17 cellular contexts compared by ENCODE assay signal in genomic region chr20:12345978-12346377, GRCh38.
DNase-seq lines count a peak whose midpoint lies in the region; ATAC-seq, FAIRE-seq and TF ChIP-seq lines count a peak whose summit lies in the region.
"Had no signal": no experiment of that assay in that cellular context is flagged by ENCODE, and none has a peak within 500 bp of the region (broad histone marks: within the 10 kb centered on the region; RNA-seq: fewer than 3 reads in every experiment).

No MANE protein-coding gene starts in this region.

- ATAC-seq in A549 (no peak), PC-3 (no peak), HG02885 (IDR thresholded peaks at IDR 0.05; ENCODE audit: poor library complexity, unreplicated experiment) (no peak)
- ATAC-seq: CD8-positive, alpha-beta T cell; HCT116 had no signal

- H3K4me1 ChIP-seq in A549, result no peaks in the 10 kb centered on the region
- peaks cover 6% of the 10 kb centered on the region; the same call in 1 of the 2 replicates for H3K4me1 ChIP-seq in PC-3 (ENCODE audit: insufficient read depth, low read length)
- H3K4me1 ChIP-seq in H1 (replicated peaks in 1 of 4; ENCODE audit: control insufficient read depth in 3 of 4, insufficient read depth in 4 of 4, low read length in 3 of 4), result peaks cover 0 to 4% (median 0%) of the 10 kb centered on the region in 4 experiments; a peak in 1 of 7 replicates
- H3K4me1 ChIP-seq: Caco-2 had no signal

- H3K9ac ChIP-seq in PC-3 (ENCODE audit: low read length) (0 out of 2 replicates have a peak overlapping the region, but pooled peaks have one; percentile 13), H1 (replicated peaks in 1 of 4; ENCODE audit: extremely low read depth in 1 of 4, low read depth in 3 of 4, low read length in 3 of 4) (no peak overlapping the region)
- H3K9ac ChIP-seq: BLaER1 had no signal

- H3K9me2 ChIP-seq in PC-3 (replicated peaks; ENCODE audit: low read length), result no peaks in the 10 kb centered on the region

- H3K56ac ChIP-seq in H1 (replicated peaks; ENCODE audit: insufficient read length, low read depth, low read length), result no peak overlapping the region

- no peak overlapping the region for H2BK20ac ChIP-seq in H1 (ENCODE audit: low read length)

- H3K4me2 ChIP-seq in A549, result no peak overlapping the region
- no peak overlapping the region for H3K4me2 ChIP-seq in PC-3 (ENCODE audit: low read length)
- H3K4me2 ChIP-seq in H1 (ENCODE audit: insufficient read depth in 1 of 2, low read depth in 2 of 2, low read length in 2 of 2), result no peak overlapping the region
- H3K4me2 ChIP-seq: BLaER1 had no signal

- intact Hi-C loops in PC-3 (cut with micrococcal nuclease), result no loop called here

- H3K23me2 ChIP-seq in H1 (ENCODE audit: low read depth, low read length), result no peaks in the 10 kb centered on the region; the same call in 1 of the 2 replicates

- CTCF ChIA-PET in A549 (lab: Yijun Ruan, JAX) (no interaction called here), PC-3 (lab: Charles Lee) (no interaction called here), H1 (lab: Charles Lee; ENCODE audit: partially characterized antibody) (no interaction called here)

- 2% methylated on average over 2 of the region's 2 CpGs for WGBS in A549 (ENCODE audit: missing lambda C conversion rate)
- 89% methylated on average over 2 of the region's 2 CpGs; no CpG with 5 or more reads in 1 of the 2 experiments for WGBS in H1 (ENCODE audit: extremely low coverage in 1 of 2, insufficient coverage in 1 of 2, insufficient read length in 1 of 2, insufficient replicate concordance in 2 of 2, low coverage in 1 of 2, low lambda C conversion rate in 2 of 2, missing lambda C conversion rate in 1 of 2), 2 experiments

- H3K79me2 ChIP-seq in PC-3 (ENCODE audit: low read length) (0 out of 2 replicates have a peak, but pooled peaks cover 4% of the 10 kb centered on the region), H1 (ENCODE audit: control insufficient read depth in 1 of 2, insufficient read depth in 2 of 2, low read length in 2 of 2) (no peaks in the 10 kb centered on the region)

- H4K91ac ChIP-seq in H1 (replicated peaks; ENCODE audit: insufficient read length, low read length), result no peak overlapping the region

- TF ChIP-seq CTCF in A549 (IDR thresholded peaks at IDR 0.05) (no peak), PC-3 (conservative IDR thresholded peaks at IDR 0.05; ENCODE audit: low read depth, low read length) (no peak), H1 (IDR thresholded peaks at IDR 0.05; ENCODE audit: control extremely low read depth in 1 of 3, insufficient read depth in 1 of 3, low read depth in 1 of 3, low read length in 3 of 3) (no peak)

- no peaks in the 10 kb centered on the region for H3K9me3 ChIP-seq in A549
- H3K9me3 ChIP-seq in PC-3 (ENCODE audit: low read length), result no peaks in the 10 kb centered on the region
- H3K9me3 ChIP-seq in H1 (ENCODE audit: insufficient read depth in 2 of 2, low read depth in 1 of 2, low read length in 1 of 2), result no peaks in the 10 kb centered on the region
- H3K9me3 ChIP-seq: BLaER1, Caco-2 had no signal

- H2AFZ ChIP-seq in PC-3 (ENCODE audit: low read length) (peak overlapping the region; percentile 38; the same call in 1 of the 2 replicates), H1 (ENCODE audit: low read length) (no peak overlapping the region)

- no peak overlapping the region for H2BK15ac ChIP-seq in H1 (ENCODE audit: low read length)

- POLR2A ChIA-PET in A549 (lab: Yijun Ruan, JAX) (no interaction called here), PC-3 (lab: Charles Lee; ENCODE audit: unreplicated experiment) (no interaction called here), H1 (lab: Charles Lee; ENCODE audit: partially characterized antibody) (no interaction called here)

- no peak overlapping the region for H4K5ac ChIP-seq in H1 (ENCODE audit: insufficient read length, low read depth, low read length)

- no peak for DNase-seq in A549 (ENCODE audit: low read depth in 1 of 2, low spot score in 1 of 2)
- peak; percentile 5 for DNase-seq in PC-3
- no peak for DNase-seq in H1 (ENCODE audit: low read depth in 1 of 2, low spot score in 2 of 2)
- no peak for DNase-seq in GOT3 (lab: John Stamatoyannopoulos, UW)
- no peak for DNase-seq in mucosa of gallbladder (ENCODE audit: low spot score)
- DNase-seq: Caco-2; CD4-positive, CD25-positive, alpha-beta regulatory T cell; CD8-positive, alpha-beta T cell; DMS153; DND-41; H9 had no signal

- H3K27ac ChIP-seq in A549 (no peak overlapping the region), PC-3 (ENCODE audit: low read length) (peak overlapping the region; percentile 39), H1 (ENCODE audit: low read depth, low read length) (no peak overlapping the region)
- H3K27ac ChIP-seq: BLaER1, C4-2B had no signal

- no peaks in the 10 kb centered on the region for H3F3A ChIP-seq in PC-3 (ENCODE audit: low read length, unreplicated experiment)

- no peak overlapping the region for H2AK5ac ChIP-seq in H1 (ENCODE audit: low read depth, low read length)

- no peak overlapping the region for H3K18ac ChIP-seq in H1 (ENCODE audit: extremely low read depth, low read length)

- no peak overlapping the region for H3K23ac ChIP-seq in H1 (ENCODE audit: insufficient read length)

- H4K8ac ChIP-seq in H1 (ENCODE audit: extremely low read depth, insufficient read depth, low read length), result no peak overlapping the region

- H3K36me3 ChIP-seq in PC-3 (ENCODE audit: low read depth, low read length), result no peaks in the 10 kb centered on the region
- H3K36me3 ChIP-seq in H1 (ENCODE audit: control insufficient read depth in 2 of 4, insufficient read depth in 4 of 4, low read length in 3 of 4), result no peaks in the 10 kb centered on the region
- H3K36me3 ChIP-seq: BLaER1 had no signal

- no TSS peak for BruUV-seq in PC-3 (replicated peaks; lab: Mats Ljungman, UMichigan)

- H4K20me1 ChIP-seq in PC-3 (ENCODE audit: low read length), result no peaks in the 10 kb centered on the region
- no peaks in the 10 kb centered on the region for H4K20me1 ChIP-seq in H1 (replicated peaks in 1 of 2; ENCODE audit: control insufficient read depth in 1 of 2, insufficient read depth in 2 of 2, low read length in 2 of 2)
- H4K20me1 ChIP-seq: BLaER1 had no signal

- no peak for TF ChIP-seq RAD21 in A549 (conservative IDR thresholded peaks at IDR 0.05 in 1 of 2, IDR thresholded peaks at IDR 0.05 in 1 of 2)
- TF ChIP-seq RAD21 in H1 (IDR thresholded peaks at IDR 0.05 in 1 of 2, conservative IDR thresholded peaks at IDR 0.05 in 1 of 2; ENCODE audit: low read depth in 2 of 2, low read length in 2 of 2), result no peak

- H2BK5ac ChIP-seq in H1 (ENCODE audit: low read depth, low read length), result no peak overlapping the region

- TF ChIP-seq POLR2A in A549 (IDR thresholded peaks at IDR 0.05; ENCODE audit: low read length) (no peak), H1 (IDR thresholded peaks at IDR 0.05; ENCODE audit: control extremely low read depth in 1 of 2, low read depth in 2 of 2, low read length in 2 of 2) (no peak)

- no peak overlapping the region for H3K4ac ChIP-seq in H1 (replicated peaks; ENCODE audit: insufficient read length, low read depth, low read length)

- H3K27me3 ChIP-seq in PC-3 (ENCODE audit: low read length), result no peaks in the 10 kb centered on the region
- no peaks in the 10 kb centered on the region for H3K27me3 ChIP-seq in H1 (replicated peaks in 1 of 4; ENCODE audit: control insufficient read depth in 3 of 4, extremely low read depth in 1 of 4, insufficient read depth in 3 of 4, low read length in 3 of 4)
- H3K27me3 ChIP-seq: BLaER1 had no signal

- no peak overlapping the region for H3K14ac ChIP-seq in H1 (ENCODE audit: insufficient read length)

- H3K79me1 ChIP-seq in H1 (ENCODE audit: low read depth, low read length), result no peaks in the 10 kb centered on the region

- H2BK120ac ChIP-seq in H1 (replicated peaks; ENCODE audit: low read depth, low read length), result no peak overlapping the region

- H3K4me3 ChIP-seq in A549 (no peak overlapping the region), PC-3 (ENCODE audit: low read length) (no peak overlapping the region), H1 (ENCODE audit: extremely low read depth in 1 of 4, insufficient read depth in 2 of 4, low read depth in 3 of 4, low read length in 4 of 4) (no peak overlapping the region)
- H3K4me3 ChIP-seq: BLaER1 had no signal

- no peak overlapping the region for H2BK12ac ChIP-seq in H1 (ENCODE audit: low read depth, low read length)

- TF ChIP-seq EP300 in A549 (IDR thresholded peaks at IDR 0.05), result no peak
- TF ChIP-seq EP300 in H1 (IDR thresholded peaks at IDR 0.05; ENCODE audit: borderline replicate concordance in 1 of 2, low read depth in 2 of 2, low read length in 2 of 2), result no peak

- FAIRE-seq in A549 (lab: Jason Lieb, UNC) (no peak), H1 (lab: Jason Lieb, UNC) (no peak)
- FAIRE-seq: G401.6, GM12892 had no signal

TF ChIP-seq in A549, 52 proteins besides CTCF, POLR2A, EP300 and RAD21:
- TF ChIP-seq MAFK (IDR thresholded peaks at IDR 0.05; ENCODE audit: partially characterized antibody), result peak; percentile 99
- TF ChIP-seq CEBPB (IDR thresholded peaks at IDR 0.05), result no peak

TF ChIP-seq in H1, 55 proteins besides CTCF, POLR2A, EP300 and RAD21:
- TF ChIP-seq MAFK (IDR thresholded peaks at IDR 0.05; ENCODE audit: low read depth, low read length), result peak; percentile 96
- TF ChIP-seq KDM5A (IDR thresholded peaks at IDR 0.05; ENCODE audit: low read length), result no peak

Comparison
In these comparisons a context has a peak if more than half of its experiments do, and no peak if none do; other contexts are left out.
1. Of the 18 proteins assayed by ChIP-seq in both H1 and A549: peak only in H1: none; only in A549: none; in both: MAFK; in neither: 17.